Comparison of ENCODE assay signal across 8 cellular contexts in genomic region chr1:975896-976683, GRCh38.
A peak's percentile ranks its signal among the peaks of the same experiment; 100 is the strongest.
DNase-seq lines count a peak whose midpoint lies in the region; ATAC-seq and TF ChIP-seq lines count a peak whose summit lies in the region.

No MANE protein-coding gene starts in this region.

- H3K9me3 ChIP-seq in OCI-LY3 (ENCODE audit: insufficient read depth, low read length) = no peaks in the 10 kb centered on the region

- DNase-seq in ELF-1 (ENCODE audit: low read depth, low spot score) (peak; percentile 92), fibroblast of the conjunctiva (ENCODE audit: low read depth) (peak; percentile 24), retina (peak; percentile 88), foreskin melanocyte (no peak), NCI-H1694 treated with DMSO at 0.1 percent for 48 hours (lab: John Stamatoyannopoulos, UW) (no peak)
- peak; percentile 74 to 83 for DNase-seq in activated T-cell treated with anti-CD3 and anti-CD28 coated beads, Interleukin-2, amount 50 U/mL, for 48 hours

- H3K4me2 ChIP-seq in OCI-LY3 (ENCODE audit: low read length) = peak overlapping the region; percentile 92

- H3K27me3 ChIP-seq in OCI-LY3 (ENCODE audit: low read depth, low read length) = peaks cover 4% of the 10 kb centered on the region; the same call in 1 of the 2 replicates

- no peak overlapping the region for H3K27ac ChIP-seq in OCI-LY3 (ENCODE audit: low read length)

- H3K4me3 ChIP-seq in OCI-LY3 (ENCODE audit: low read length) = peak overlapping the region; percentile 76

- peak overlapping the region; percentile 25; the same call in 1 of the 2 replicates for H3K9ac ChIP-seq in OCI-LY3 (ENCODE audit: low read length)

- ATAC-seq in HG02981 (IDR thresholded peaks at IDR 0.05; ENCODE audit: unreplicated experiment) = peak; percentile 57

- no peaks in the 10 kb centered on the region for H3K79me2 ChIP-seq in OCI-LY3 (ENCODE audit: low read length)

- H3K4me1 ChIP-seq in OCI-LY3 (ENCODE audit: low read length) = no peaks in the 10 kb centered on the region

- H2AFZ ChIP-seq in OCI-LY3 (ENCODE audit: low read depth, low read length) = peak overlapping the region; percentile 80

- TF ChIP-seq CTCF in OCI-LY3 (IDR thresholded peaks at IDR 0.05; ENCODE audit: low read depth, low read length) = peak; percentile 47

- H3K36me3 ChIP-seq in OCI-LY3 (replicated peaks; ENCODE audit: low read depth, low read length) = no peaks in the 10 kb centered on the region

- H4K20me1 ChIP-seq in OCI-LY3 (ENCODE audit: insufficient read depth, low read length) = no peaks in the 10 kb centered on the region

Comparison
In these comparisons a context has a peak if more than half of its experiments do, and no peak if none do; other contexts are left out.
1. DNase-seq: peak in ELF-1 (single experiment), activated T-cell treated with anti-CD3 and anti-CD28 coated beads, Interleukin-2, amount 50 U/mL, for 48 hours (2 of 2), fibroblast of the conjunctiva (single experiment) and retina (single experiment); none in foreskin melanocyte (single experiment) and NCI-H1694 treated with DMSO at 0.1 percent for 48 hours (single experiment).